Comparison of ENCODE assay signal across 1 cellular context in the genomic region with DNA sequence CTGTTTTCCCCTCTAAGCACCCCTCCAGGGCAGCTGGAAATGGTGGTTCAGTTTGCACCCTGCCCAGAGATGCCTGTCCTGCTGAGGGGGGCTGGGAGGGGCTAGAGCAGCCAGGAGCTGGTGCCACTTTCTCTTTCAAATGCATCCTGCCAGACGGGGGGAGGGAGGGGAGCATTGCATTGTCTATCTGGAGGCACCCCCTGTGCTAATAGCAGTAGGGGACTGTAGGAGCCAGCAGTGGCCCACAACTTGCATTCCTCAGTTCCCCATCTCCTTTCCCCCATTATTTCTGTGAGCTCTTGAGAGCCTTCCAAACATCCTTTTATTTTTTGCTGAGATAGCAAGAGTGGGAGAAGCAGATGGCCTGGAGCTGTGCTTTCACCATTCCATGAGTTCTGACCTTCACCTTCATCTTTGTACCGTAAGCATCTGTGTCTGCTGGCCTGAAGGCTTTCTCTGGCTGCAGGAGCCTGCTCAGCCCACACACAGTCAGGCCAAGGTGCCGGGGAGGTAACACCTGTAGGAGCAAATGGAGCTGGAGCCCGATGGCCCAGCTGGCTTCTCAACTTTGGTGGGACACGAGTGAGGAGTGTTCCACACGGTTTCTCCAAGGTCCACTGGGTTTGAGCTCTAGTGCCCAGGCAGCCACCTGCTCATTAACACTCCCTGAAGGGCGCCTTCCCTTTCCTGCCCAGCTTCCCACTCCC.
TF ChIP-seq lines count a peak whose summit lies in the region.

No MANE protein-coding gene starts in this region.

TF ChIP-seq in A549, 52 proteins besides CTCF, POLR2A, EP300 and RAD21 (continued from another document):
- TF ChIP-seq HOXA7 (CRISPR knock-in tag; IDR thresholded peaks at IDR 0.05) (no peak), MAFK (IDR thresholded peaks at IDR 0.05; ENCODE audit: partially characterized antibody) (peak; percentile 44), HOXB13 (CRISPR knock-in tag; IDR thresholded peaks at IDR 0.05; ENCODE audit: low read depth) (no peak), HOXB5 (CRISPR knock-in tag; IDR thresholded peaks at IDR 0.05) (no peak)
- TF ChIP-seq, protein P1, sequence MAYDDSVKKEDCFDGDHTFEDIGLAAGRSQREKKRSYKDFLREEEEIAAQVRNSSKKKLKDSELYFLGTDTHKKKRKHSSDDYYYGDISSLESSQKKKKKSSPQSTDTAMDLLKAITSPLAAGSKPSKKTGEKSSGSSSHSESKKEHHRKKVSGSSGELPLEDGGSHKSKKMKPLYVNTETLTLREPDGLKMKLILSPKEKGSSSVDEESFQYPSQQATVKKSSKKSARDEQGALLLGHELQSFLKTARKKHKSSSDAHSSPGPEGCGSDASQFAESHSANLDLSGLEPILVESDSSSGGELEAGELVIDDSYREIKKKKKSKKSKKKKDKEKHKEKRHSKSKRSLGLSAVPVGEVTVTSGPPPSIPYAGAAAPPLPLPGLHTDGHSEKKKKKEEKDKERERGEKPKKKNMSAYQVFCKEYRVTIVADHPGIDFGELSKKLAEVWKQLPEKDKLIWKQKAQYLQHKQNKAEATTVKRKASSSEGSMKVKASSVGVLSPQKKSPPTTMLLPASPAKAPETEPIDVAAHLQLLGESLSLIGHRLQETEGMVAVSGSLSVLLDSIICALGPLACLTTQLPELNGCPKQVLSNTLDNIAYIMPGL (CRISPR knock-in tag; IDR thresholded peaks at IDR 0.05; ENCODE audit: borderline replicate concordance), result no peak
